ENCODE assay signal across 8 cellular contexts in genomic region chr7:129781128-129781855, GRCh38.
DNase-seq lines count a peak whose midpoint lies in the region; ATAC-seq and TF ChIP-seq lines count a peak whose summit lies in the region.

No MANE protein-coding gene starts in this region.

- no peaks in the 10 kb centered on the region for H3K36me3 Mint-ChIP-seq in activated CD4-positive, alpha-beta T cell treated with anti-CD3 and anti-CD28 coated beads, Interleukin-2, amount 10 ng/mL, durations not matched to agents 24 days and 14 days (ENCODE audit: low read depth)

- H3K4me3 Mint-ChIP-seq in activated CD4-positive, alpha-beta T cell treated with anti-CD3 and anti-CD28 coated beads, Interleukin-2, amount 10 ng/mL, durations not matched to agents 24 days and 14 days: peak overlapping the region; percentile 73
- peak overlapping the region; percentile 74 to 84 for H3K4me3 Mint-ChIP-seq in stimulated activated naive CD8-positive, alpha-beta T cell treated with anti-CD3 and anti-CD28 coated beads, Interleukin-15, amount 100 ng/mL, for 72 hours

- intact Hi-C loops in activated CD4-positive, alpha-beta T cell treated with anti-CD3 and anti-CD28 coated beads, Interleukin-2, amount 10 ng/mL, durations not matched to agents 24 days and 14 days (cut with micrococcal nuclease): loop anchor here (5.0 kb wide), 3 partner anchors 51 to 956 kb away; partner anchors contain the start of gene MEST

- DNase-seq in activated CD4-positive, alpha-beta T cell treated with anti-CD3 and anti-CD28 coated beads, Interleukin-2, amount 10 ng/mL, durations not matched to agents 24 days and 14 days: peak; percentile 65
- no peak for DNase-seq in activated CD4-positive, alpha-beta T cell treated with anti-CD3 and anti-CD28 coated beads for 1 hour
- DNase-seq in Peyer's patch (no peak), epithelial cell of esophagus (ENCODE audit: low read depth) (no peak), GDM1 (lab: John Stamatoyannopoulos, UW) (no peak), COLO668 (lab: John Stamatoyannopoulos, UW; ENCODE audit: unreplicated experiment) (no peak)
- peak; percentile 14 to 17 for DNase-seq in stimulated activated naive CD8-positive, alpha-beta T cell treated with anti-CD3 and anti-CD28 coated beads, Interleukin-15, amount 100 ng/mL, for 72 hours
- DNase-seq in activated CD4-positive, CD25-positive, alpha-beta regulatory T cell (lab: John Stamatoyannopoulos, UW): no peak

- H3K27ac Mint-ChIP-seq in activated CD4-positive, alpha-beta T cell treated with anti-CD3 and anti-CD28 coated beads, Interleukin-2, amount 10 ng/mL, durations not matched to agents 24 days and 14 days: peak overlapping the region; percentile 16
- H3K27ac Mint-ChIP-seq in stimulated activated naive CD8-positive, alpha-beta T cell treated with anti-CD3 and anti-CD28 coated beads, Interleukin-15, amount 100 ng/mL, for 72 hours: no peak overlapping the region

- TF ChIP-seq POLR2A in Peyer's patch (IDR thresholded peaks at IDR 0.05): no peak

- no peak overlapping the region for H3K27ac ChIP-seq in Peyer's patch

- H3K4me1 ChIP-seq in Peyer's patch: peaks cover 10 to 76% (median 53%) of the 10 kb centered on the region in 4 donors

- H3K9me3 ChIP-seq in Peyer's patch: peaks cover 0 to 6% (median 0%) of the 10 kb centered on the region in 4 donors

- H3K9me3 Mint-ChIP-seq in activated CD4-positive, alpha-beta T cell treated with anti-CD3 and anti-CD28 coated beads, Interleukin-2, amount 10 ng/mL, durations not matched to agents 24 days and 14 days: no peaks in the 10 kb centered on the region
- H3K9me3 Mint-ChIP-seq in stimulated activated naive CD8-positive, alpha-beta T cell treated with anti-CD3 and anti-CD28 coated beads, Interleukin-15, amount 100 ng/mL, for 72 hours: no peaks in the 10 kb centered on the region

- H3K4me1 Mint-ChIP-seq in activated CD4-positive, alpha-beta T cell treated with anti-CD3 and anti-CD28 coated beads, Interleukin-2, amount 10 ng/mL, durations not matched to agents 24 days and 14 days: peaks cover 36% of the 10 kb centered on the region
- H3K4me1 Mint-ChIP-seq in stimulated activated naive CD8-positive, alpha-beta T cell treated with anti-CD3 and anti-CD28 coated beads, Interleukin-15, amount 100 ng/mL, for 72 hours: peaks cover 70% of the 10 kb centered on the region

- ATAC-seq in stimulated activated naive CD8-positive, alpha-beta T cell treated with anti-CD3 and anti-CD28 coated beads, Interleukin-15, amount 100 ng/mL, for 72 hours: no peak

- H3K4me3 ChIP-seq in Peyer's patch (peak overlapping the region; percentile 9 to 67 (median 60)), epithelial cell of esophagus (ENCODE audit: low read length) (peak overlapping the region; percentile 68)

- no peaks in the 10 kb centered on the region for H3K36me3 ChIP-seq in Peyer's patch

- TF ChIP-seq CTCF in Peyer's patch (IDR thresholded peaks at IDR 0.05) (no peak), epithelial cell of esophagus (IDR thresholded peaks at IDR 0.05; ENCODE audit: insufficient read depth, low read depth, low read length, missing control alignments) (no peak)

- H3K27me3 Mint-ChIP-seq in activated CD4-positive, alpha-beta T cell treated with anti-CD3 and anti-CD28 coated beads, Interleukin-2, amount 10 ng/mL, durations not matched to agents 24 days and 14 days: peaks cover 63% of the 10 kb centered on the region
- H3K27me3 Mint-ChIP-seq in stimulated activated naive CD8-positive, alpha-beta T cell treated with anti-CD3 and anti-CD28 coated beads, Interleukin-15, amount 100 ng/mL, for 72 hours: peaks cover 87% of the 10 kb centered on the region

- H3K27me3 ChIP-seq in Peyer's patch: peaks cover 0 to 72% of the 10 kb centered on the region in 2 donors

Comparison
In these comparisons a context has a peak if more than half of its experiments do, and no peak if none do; other contexts are left out.
1. DNase-seq: peak in activated CD4-positive, alpha-beta T cell treated with anti-CD3 and anti-CD28 coated beads, Interleukin-2, amount 10 ng/mL, durations not matched to agents 24 days and 14 days (single experiment) and stimulated activated naive CD8-positive, alpha-beta T cell treated with anti-CD3 and anti-CD28 coated beads, Interleukin-15, amount 100 ng/mL, for 72 hours (2 of 2); none in activated CD4-positive, alpha-beta T cell treated with anti-CD3 and anti-CD28 coated beads for 1 hour (single experiment), Peyer's patch (0 of 3), epithelial cell of esophagus (single experiment), activated CD4-positive, CD25-positive, alpha-beta regulatory T cell (0 of 4), GDM1 (single experiment) and COLO668 (single experiment).